ENCODE assay signal across 8 cellular contexts in the genomic region with DNA sequence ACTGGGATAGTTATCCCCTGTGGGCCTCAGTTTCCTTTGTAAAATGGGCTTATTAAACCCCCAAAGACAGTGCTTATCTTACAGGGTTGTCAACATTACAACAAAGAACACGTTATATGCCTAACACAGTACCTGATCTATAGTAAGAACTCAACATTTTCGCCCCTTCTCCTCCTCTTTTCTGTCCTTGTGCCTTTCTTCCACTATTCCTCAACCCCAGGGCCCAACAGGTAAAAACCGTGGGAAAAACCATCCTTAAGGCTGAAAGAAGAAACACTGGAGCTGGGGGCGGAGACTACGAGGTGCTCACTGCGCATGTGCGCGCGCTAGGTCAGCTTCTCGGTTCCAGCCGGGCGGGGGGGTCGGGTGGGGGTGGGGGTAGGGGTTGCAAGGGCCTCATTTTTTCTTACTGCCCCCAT. TPM values are rescaled to one million over a fixed set of nuclear protein-coding genes. Genes with fewer than 3 reads are reported as not detected.
DNase-seq lines count a peak whose midpoint lies in the region; ATAC-seq, FAIRE-seq and TF ChIP-seq lines count a peak whose summit lies in the region.

No MANE protein-coding gene starts in this region.

- H3K4me2 ChIP-seq in KMS-11, result peak overlapping the region; percentile 69

- peak overlapping the region; percentile 82 for H3K4me3 Mint-ChIP-seq in mesothelial cell of epicardium
- peak overlapping the region; percentile 87 to 95 for H3K4me3 Mint-ChIP-seq in stimulated activated naive CD8-positive, alpha-beta T cell treated with anti-CD3 and anti-CD28 coated beads, Interleukin-15, amount 100 ng/mL, for 72 hours

- H3K4me1 ChIP-seq in KMS-11 (ENCODE audit: low read depth, poor library complexity, severe bottlenecking), result peaks cover 6% of the 10 kb centered on the region

- peak; percentile 45 for FAIRE-seq in GM19239 (lab: Jason Lieb, UNC)

- peaks cover 20% of the 10 kb centered on the region for H3K9me3 Mint-ChIP-seq in mesothelial cell of epicardium
- no peaks in the 10 kb centered on the region for H3K9me3 Mint-ChIP-seq in stimulated activated naive CD8-positive, alpha-beta T cell treated with anti-CD3 and anti-CD28 coated beads, Interleukin-15, amount 100 ng/mL, for 72 hours

- no peaks in the 10 kb centered on the region for H3K36me3 ChIP-seq in KMS-11 (ENCODE audit: insufficient read depth)

- DNase-seq in Ammon's horn (ENCODE audit: low spot score) (peak; percentile 76), GM19239 (ENCODE audit: insufficient read length, low spot score) (no peak), T follicular helper cell (ENCODE audit: low read depth) (peak; percentile 28), mesothelial cell of epicardium (ENCODE audit: low spot score in 2 of 2, unreplicated experiment in 2 of 2) (no peak)
- DNase-seq in effector CD8-positive, alpha-beta T cell (lab: John Stamatoyannopoulos, UW), result peak; percentile 51
- DNase-seq in stimulated activated naive CD8-positive, alpha-beta T cell treated with anti-CD3 and anti-CD28 coated beads, Interleukin-15, amount 100 ng/mL, for 72 hours, result no peak

- peak overlapping the region; percentile 87 for H2AFZ ChIP-seq in KMS-11 (ENCODE audit: low read depth)

- no peak for TF ChIP-seq CTCF in KMS-11 (conservative IDR thresholded peaks at IDR 0.05; ENCODE audit: low read depth, low read length)
- TF ChIP-seq CTCF in mesothelial cell of epicardium (IDR thresholded peaks at IDR 0.05; ENCODE audit: unreplicated experiment), result no peak

- no peak overlapping the region for H3K4me3 ChIP-seq in KMS-11 (IDR thresholded peaks at IDR 0.05; ENCODE audit: insufficient read depth, low read depth, low read length)

- no peaks in the 10 kb centered on the region for H4K20me1 ChIP-seq in KMS-11 (ENCODE audit: insufficient read depth)

- no peaks in the 10 kb centered on the region for H3K36me3 Mint-ChIP-seq in mesothelial cell of epicardium

- H3K9ac ChIP-seq in KMS-11, result peak overlapping the region; percentile 91

- peak; percentile 27 for ATAC-seq in stimulated activated naive CD8-positive, alpha-beta T cell treated with anti-CD3 and anti-CD28 coated beads, Interleukin-15, amount 100 ng/mL, for 72 hours
- ATAC-seq in HG03095 (IDR thresholded peaks at IDR 0.05; ENCODE audit: unreplicated experiment), result no peak

- peaks cover 38% of the 10 kb centered on the region for H3K79me2 ChIP-seq in KMS-11 (ENCODE audit: insufficient read depth, low read depth)

- H3K4me1 Mint-ChIP-seq in mesothelial cell of epicardium, result peaks cover 10% of the 10 kb centered on the region
- peaks cover 11% of the 10 kb centered on the region for H3K4me1 Mint-ChIP-seq in stimulated activated naive CD8-positive, alpha-beta T cell treated with anti-CD3 and anti-CD28 coated beads, Interleukin-15, amount 100 ng/mL, for 72 hours

- H3K27ac Mint-ChIP-seq in mesothelial cell of epicardium, result peak overlapping the region; percentile 95
- peak overlapping the region; percentile 90 to 95 for H3K27ac Mint-ChIP-seq in stimulated activated naive CD8-positive, alpha-beta T cell treated with anti-CD3 and anti-CD28 coated beads, Interleukin-15, amount 100 ng/mL, for 72 hours

- H3K27ac ChIP-seq in KMS-11, result peak overlapping the region; percentile 92; the same call in 1 of the 2 replicates

- no peaks in the 10 kb centered on the region for H3K27me3 ChIP-seq in KMS-11 (ENCODE audit: insufficient read depth, low read depth)

- H3K27me3 Mint-ChIP-seq in mesothelial cell of epicardium (ENCODE audit: low read depth), result no peaks in the 10 kb centered on the region
- no peaks in the 10 kb centered on the region for H3K27me3 Mint-ChIP-seq in stimulated activated naive CD8-positive, alpha-beta T cell treated with anti-CD3 and anti-CD28 coated beads, Interleukin-15, amount 100 ng/mL, for 72 hours

RNA-seq across cellular contexts. Expression of a gene that starts 0.4 kb away (rescaled TPM):
- 38.1 to 45.6 TPM (median 42.4 TPM) in 3 replicates for total RNA-seq in mesothelial cell of epicardium

Comparison
In these comparisons a context has a peak if more than half of its experiments do, and no peak if none do; other contexts are left out.
1. DNase-seq: peak in Ammon's horn (single experiment), T follicular helper cell (single experiment) and effector CD8-positive, alpha-beta T cell (single experiment); none in GM19239 (single experiment), mesothelial cell of epicardium (0 of 2) and stimulated activated naive CD8-positive, alpha-beta T cell treated with anti-CD3 and anti-CD28 coated beads, Interleukin-15, amount 100 ng/mL, for 72 hours (0 of 2).